In the genomic region with DNA sequence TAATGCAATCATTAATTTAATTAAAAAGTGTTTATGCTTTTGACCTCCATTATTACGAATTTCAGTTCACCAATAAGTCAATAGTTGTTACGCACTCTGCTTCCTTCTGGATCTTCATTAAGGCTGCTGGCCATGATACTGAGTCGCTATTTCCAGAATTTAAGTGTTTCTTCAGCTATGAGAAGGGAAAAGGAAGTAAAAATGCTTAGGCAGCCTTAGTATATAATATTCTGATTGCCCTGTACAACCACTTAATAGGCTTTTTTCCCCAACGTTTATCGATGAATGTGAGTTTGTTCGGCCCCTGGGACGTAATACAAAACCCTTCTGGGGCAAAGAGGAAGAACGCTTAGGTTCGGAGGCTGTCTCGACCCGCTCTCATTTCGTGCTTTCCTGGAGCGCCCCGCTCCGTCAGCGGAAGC, we compare ENCODE assay signal across 6 cellular contexts. TPM values are rescaled to one million over a fixed set of nuclear protein-coding genes. Genes with fewer than 3 reads are reported as not detected.
DNase-seq lines count a peak whose midpoint lies in the region; ATAC-seq and TF ChIP-seq lines count a peak whose summit lies in the region.

No MANE protein-coding gene starts in this region.

- H3K4me1 Mint-ChIP-seq in stimulated activated naive CD8-positive, alpha-beta T cell treated with anti-CD3 and anti-CD28 coated beads, Interleukin-15, amount 100 ng/mL, for 72 hours: peaks cover 42% of the 10 kb centered on the region

- H3K27ac Mint-ChIP-seq in stimulated activated naive CD8-positive, alpha-beta T cell treated with anti-CD3 and anti-CD28 coated beads, Interleukin-15, amount 100 ng/mL, for 72 hours: peak overlapping the region; percentile 97

- ATAC-seq in stimulated activated naive CD8-positive, alpha-beta T cell treated with anti-CD3 and anti-CD28 coated beads, Interleukin-15, amount 100 ng/mL, for 72 hours: no peak

- DNase-seq in Daoy (ENCODE audit: low read depth): peak; percentile 95
- DNase-seq in NCI-H2029 treated with DMSO at 0.1 percent for 48 hours (lab: John Stamatoyannopoulos, UW): peak; percentile 75
- no peak for DNase-seq in epithelial cell of proximal tubule (ENCODE audit: low read depth)
- DNase-seq in stimulated activated naive CD8-positive, alpha-beta T cell treated with anti-CD3 and anti-CD28 coated beads, Interleukin-15, amount 100 ng/mL, for 72 hours: no peak
- no peak for DNase-seq in A172 (ENCODE audit: low spot score)
- no peak for DNase-seq in epidermal melanocyte (ENCODE audit: insufficient read length, low spot score)

- peak; percentile 18 for TF ChIP-seq CTCF in epithelial cell of proximal tubule (conservative IDR thresholded peaks at IDR 0.05; ENCODE audit: low read depth, low read length)

- no peaks in the 10 kb centered on the region for H3K9me3 Mint-ChIP-seq in stimulated activated naive CD8-positive, alpha-beta T cell treated with anti-CD3 and anti-CD28 coated beads, Interleukin-15, amount 100 ng/mL, for 72 hours

- H3K27me3 Mint-ChIP-seq in stimulated activated naive CD8-positive, alpha-beta T cell treated with anti-CD3 and anti-CD28 coated beads, Interleukin-15, amount 100 ng/mL, for 72 hours: no peaks in the 10 kb centered on the region

- H3K4me3 ChIP-seq in epithelial cell of proximal tubule (ENCODE audit: low read depth, low read length): peak overlapping the region; percentile 90

- peak overlapping the region; percentile 93 to 95 for H3K4me3 Mint-ChIP-seq in stimulated activated naive CD8-positive, alpha-beta T cell treated with anti-CD3 and anti-CD28 coated beads, Interleukin-15, amount 100 ng/mL, for 72 hours

RNA-seq across cellular contexts. Expression of gene OARD1, which starts 0.6 kb away (rescaled TPM):
- total RNA-seq in Daoy (2014; rRNA removed; shearing (Covaris generic)): 28.8 and 29.0 TPM in 2 replicates
- 15.7 and 19.5 TPM in 2 replicates for total RNA-seq in epithelial cell of proximal tubule
- total RNA-seq in A172 (2014; rRNA removed; shearing (Covaris generic)): 9.3 and 15.2 TPM in 2 replicates

RNA-seq across cellular contexts. Expression of gene NFYA, which starts 1.3 kb away (rescaled TPM):
- 9.1 and 13.1 TPM in 2 replicates for total RNA-seq in Daoy (2014; rRNA removed; shearing (Covaris generic))
- total RNA-seq in epithelial cell of proximal tubule: 9.1 and 23.9 TPM in 2 replicates
- 12.9 and 15.4 TPM in 2 replicates for total RNA-seq in A172 (2014; rRNA removed; shearing (Covaris generic))

RNA-seq across cellular contexts. Expression of gene APOBEC2, which starts 18.5 kb away (rescaled TPM):
- not detected in 2 replicates for total RNA-seq in Daoy (2014; rRNA removed; shearing (Covaris generic))
- not detected in 2 replicates for total RNA-seq in epithelial cell of proximal tubule
- total RNA-seq in A172 (2014; rRNA removed; shearing (Covaris generic)): not detected in 2 replicates

RNA-seq across cellular contexts. Expression of gene TSPO2, which starts 29.2 kb away (rescaled TPM):
- total RNA-seq in Daoy (2014; rRNA removed; shearing (Covaris generic)): not detected in 2 replicates
- total RNA-seq in epithelial cell of proximal tubule: not detected in 2 replicates
- total RNA-seq in A172 (2014; rRNA removed; shearing (Covaris generic)): not detected in 2 replicates

RNA-seq across cellular contexts. Expression of gene UNC5CL, which starts 32.5 kb away (rescaled TPM):
- total RNA-seq in Daoy (2014; rRNA removed; shearing (Covaris generic)): 0.11 TPM in 1 of 2 replicates, not detected in the other
- 0.58 and 2.2 TPM in 2 replicates for total RNA-seq in epithelial cell of proximal tubule
- total RNA-seq in A172 (2014; rRNA removed; shearing (Covaris generic)): 0.62 TPM in 1 of 2 replicates, not detected in the other

Comparison
In these comparisons a context has a peak if more than half of its experiments do, and no peak if none do; other contexts are left out.
1. DNase-seq: peak in Daoy (single experiment) and NCI-H2029 treated with DMSO at 0.1 percent for 48 hours (single experiment); none in epithelial cell of proximal tubule (single experiment), stimulated activated naive CD8-positive, alpha-beta T cell treated with anti-CD3 and anti-CD28 coated beads, Interleukin-15, amount 100 ng/mL, for 72 hours (0 of 2), A172 (single experiment) and epidermal melanocyte (single experiment).